Comparison of ENCODE assay signal across 8 cellular contexts in genomic region chr4:71375494-71375893, GRCh38.
"Had no signal": no experiment of that assay in that cellular context is flagged by ENCODE, and none has a peak within 500 bp of the region (broad histone marks: within the 10 kb centered on the region; RNA-seq: fewer than 3 reads in every experiment).

No MANE protein-coding gene starts in this region.

- H3K4me3 ChIP-seq: GM12878 had no signal

- ATAC-seq: GM12878 had no signal

- FAIRE-seq: G401.6, GM12878, GM12891, GM12892, GM18507, GM19239 had no signal

- DNase-seq: GDM1, GF-D8 had no signal
